ENCODE assay signal across 8 cellular contexts in the genomic region with DNA sequence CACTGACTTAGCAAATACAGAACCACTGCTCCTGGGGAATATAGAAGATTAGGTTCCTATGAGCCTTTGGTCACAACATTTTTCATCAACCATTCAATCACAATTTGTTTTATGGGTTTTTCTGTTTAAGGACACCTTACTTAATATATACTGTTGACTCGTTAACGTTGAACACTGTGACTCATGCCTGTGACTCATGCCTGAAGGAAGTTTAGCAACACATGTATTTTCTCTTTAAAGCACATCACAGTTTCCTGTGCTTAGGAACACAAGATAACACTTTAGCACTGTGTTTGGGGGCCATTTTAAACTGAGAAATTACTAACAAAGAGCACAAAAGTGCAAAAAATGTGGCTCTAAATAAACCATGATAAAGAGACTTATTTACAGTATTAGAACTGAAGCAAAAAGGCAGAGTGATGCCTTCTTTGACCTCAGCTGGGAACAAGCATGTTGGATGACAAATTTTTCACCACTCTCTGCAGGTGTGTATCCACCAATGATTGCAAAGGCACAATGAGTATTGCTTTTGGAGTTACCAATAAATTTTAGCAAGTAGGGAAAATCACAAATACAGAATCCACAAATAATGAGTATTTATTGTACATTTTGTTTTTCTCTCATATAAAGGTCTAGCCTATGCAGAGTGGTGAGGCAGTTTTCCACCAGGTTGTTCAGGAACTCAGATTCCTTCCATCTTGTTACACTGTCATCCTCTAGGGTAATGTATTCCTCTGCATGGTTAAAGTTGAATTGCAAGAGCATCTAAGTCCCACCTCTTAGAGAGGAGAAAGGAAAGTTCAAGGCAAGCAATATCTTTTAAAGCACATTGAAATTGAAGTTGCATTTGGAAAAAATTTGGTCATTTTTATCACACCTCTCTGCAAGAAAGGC. TPM values are rescaled to one million over a fixed set of nuclear protein-coding genes. Genes with fewer than 3 reads are reported as not detected.
A peak's percentile ranks its signal among the peaks of the same experiment; 100 is the strongest.
DNase-seq lines count a peak whose midpoint lies in the region; ATAC-seq, FAIRE-seq and TF ChIP-seq lines count a peak whose summit lies in the region.

No MANE protein-coding gene starts in this region.

- FAIRE-seq in H1 (lab: Jason Lieb, UNC): no peak

- H3K23ac ChIP-seq in H1 (ENCODE audit: insufficient read length): no peak overlapping the region

- H3K27me3 ChIP-seq in AG04450 (ENCODE audit: control insufficient read depth, insufficient read depth, low read length): no peaks in the 10 kb centered on the region
- H3K27me3 ChIP-seq in H1 (replicated peaks in 1 of 4; ENCODE audit: control insufficient read depth in 3 of 4, extremely low read depth in 1 of 4, insufficient read depth in 3 of 4, low read length in 3 of 4): no peaks in the 10 kb centered on the region

- H4K20me1 ChIP-seq in H1 (replicated peaks in 1 of 2; ENCODE audit: control insufficient read depth in 1 of 2, insufficient read depth in 2 of 2, low read length in 2 of 2): no peaks in the 10 kb centered on the region

- H3K79me2 ChIP-seq in H1 (ENCODE audit: control insufficient read depth in 1 of 2, insufficient read depth in 2 of 2, low read length in 2 of 2): peaks cover 4 to 9% of the 10 kb centered on the region in 2 experiments

- no peak overlapping the region for H4K8ac ChIP-seq in H1 (ENCODE audit: extremely low read depth, insufficient read depth, low read length)

- no peak overlapping the region for H2BK15ac ChIP-seq in H1 (ENCODE audit: low read length)

- H3K4me3 ChIP-seq in AG04450 (ENCODE audit: low read depth, low read length): no peak overlapping the region
- no peak overlapping the region for H3K4me3 ChIP-seq in H1 (ENCODE audit: extremely low read depth in 1 of 4, insufficient read depth in 2 of 4, low read depth in 3 of 4, low read length in 4 of 4)

- H4K5ac ChIP-seq in H1 (ENCODE audit: insufficient read length, low read depth, low read length): no peak overlapping the region

- peak; percentile 99 to 100 for ATAC-seq in activated CD4-positive, CD25-positive, alpha-beta regulatory T cell treated with anti-CD3 and anti-CD28 coated beads, Interleukin-2, amount 50 U/mL, for 24 hours
- ATAC-seq in GM19463 (IDR thresholded peaks at IDR 0.05; ENCODE audit: unreplicated experiment) (no peak), GM19467 (IDR thresholded peaks at IDR 0.05; ENCODE audit: unreplicated experiment) (no peak)

- no peak overlapping the region for H2BK5ac ChIP-seq in H1 (ENCODE audit: low read depth, low read length)

- no peak overlapping the region for H2AK5ac ChIP-seq in H1 (ENCODE audit: low read depth, low read length)

- DNase-seq in AG04450 (ENCODE audit: low read depth, low spot score) (peak; percentile 67), HT1080 (ENCODE audit: low read depth) (peak; percentile 92), H1 (ENCODE audit: low read depth in 1 of 2, low spot score in 2 of 2) (no peak), renal cortical epithelial cell (ENCODE audit: low read depth) (peak; percentile 98), COR-L47 (lab: John Stamatoyannopoulos, UW) (no peak)

- peaks cover 2 to 23% (median 9%) of the 10 kb centered on the region in 4 experiments; a peak in 5 of 8 replicates for H3K36me3 ChIP-seq in H1 (ENCODE audit: control insufficient read depth in 2 of 4, insufficient read depth in 4 of 4, low read length in 3 of 4)

- TF ChIP-seq CTCF in AG04450 (IDR thresholded peaks at IDR 0.05; ENCODE audit: low read depth, low read length): no peak
- TF ChIP-seq CTCF in H1 (IDR thresholded peaks at IDR 0.05; ENCODE audit: control extremely low read depth in 1 of 3, insufficient read depth in 1 of 3, low read depth in 1 of 3, low read length in 3 of 3): no peak

- no peak overlapping the region for H3K4me2 ChIP-seq in H1 (ENCODE audit: insufficient read depth in 1 of 2, low read depth in 2 of 2, low read length in 2 of 2)

- no peak overlapping the region for H3K9ac ChIP-seq in H1 (replicated peaks in 1 of 4; ENCODE audit: extremely low read depth in 1 of 4, low read depth in 3 of 4, low read length in 3 of 4)

- peaks cover under 1% of the 10 kb centered on the region; the same call in 1 of the 2 replicates for H3K79me1 ChIP-seq in H1 (ENCODE audit: low read depth, low read length)

- H3K27ac ChIP-seq in AG04450 (ENCODE audit: low read depth, low read length) (peak overlapping the region; percentile 72), H1 (ENCODE audit: low read depth, low read length) (no peak overlapping the region)

- no peak overlapping the region for H3K14ac ChIP-seq in H1 (ENCODE audit: insufficient read length)

- H2BK12ac ChIP-seq in H1 (ENCODE audit: low read depth, low read length): no peak overlapping the region

- no peak overlapping the region for H3K18ac ChIP-seq in H1 (ENCODE audit: extremely low read depth, low read length)

- H3K9me3 ChIP-seq in AG04450 (ENCODE audit: control insufficient read depth, insufficient read depth, low read length) (no peaks in the 10 kb centered on the region), H1 (ENCODE audit: insufficient read depth in 2 of 2, low read depth in 1 of 2, low read length in 1 of 2) (no peaks in the 10 kb centered on the region)

- no peak overlapping the region for H4K91ac ChIP-seq in H1 (replicated peaks; ENCODE audit: insufficient read length, low read length)

- POLR2A ChIA-PET in AG04450 (lab: Yijun Ruan, JAX): no interaction called here
- POLR2A ChIA-PET in H1 (lab: Charles Lee; ENCODE audit: partially characterized antibody): interaction anchor here (1.2 kb wide), 1 partner anchor 9 kb away, joined by 3 read pairs; no protein-coding TSS in a partner anchor

- no peak overlapping the region for H2AFZ ChIP-seq in H1 (ENCODE audit: low read length)

- peaks cover 0 to 6% (median 4%) of the 10 kb centered on the region in 4 experiments; a peak in 3 of 7 replicates for H3K4me1 ChIP-seq in H1 (replicated peaks in 1 of 4; ENCODE audit: control insufficient read depth in 3 of 4, insufficient read depth in 4 of 4, low read length in 3 of 4)

- H3K56ac ChIP-seq in H1 (replicated peaks; ENCODE audit: insufficient read length, low read depth, low read length): no peak overlapping the region

- CTCF ChIA-PET in AG04450 (lab: Charles Lee) (interaction anchor here (0.7 kb wide), 1 partner anchor 141 kb away, joined by 3 read pairs; no protein-coding TSS in a partner anchor), H1 (lab: Charles Lee; ENCODE audit: partially characterized antibody) (interaction anchor here (0.6 to 1.2 kb wide), 4 partner anchors 11 to 696 kb away, joined by 3 to 4 read pairs (median 4); no protein-coding TSS in a partner anchor)

- 86% methylated on average over 2 of the region's 2 CpGs; no CpG with 5 or more reads in 1 of the 2 experiments for WGBS in H1 (ENCODE audit: extremely low coverage in 1 of 2, insufficient coverage in 1 of 2, insufficient read length in 1 of 2, insufficient replicate concordance in 2 of 2, low coverage in 1 of 2, low lambda C conversion rate in 2 of 2, missing lambda C conversion rate in 1 of 2), 2 experiments

- no peak for TF ChIP-seq EP300 in H1 (IDR thresholded peaks at IDR 0.05; ENCODE audit: borderline replicate concordance in 1 of 2, low read depth in 2 of 2, low read length in 2 of 2)

- no peak overlapping the region for H2BK20ac ChIP-seq in H1 (ENCODE audit: low read length)

- no peak for TF ChIP-seq POLR2A in H1 (IDR thresholded peaks at IDR 0.05; ENCODE audit: control extremely low read depth in 1 of 2, low read depth in 2 of 2, low read length in 2 of 2)

- no peak overlapping the region for H2BK120ac ChIP-seq in H1 (replicated peaks; ENCODE audit: low read depth, low read length)

- no peak for TF ChIP-seq RAD21 in H1 (IDR thresholded peaks at IDR 0.05 in 1 of 2, conservative IDR thresholded peaks at IDR 0.05 in 1 of 2; ENCODE audit: low read depth in 2 of 2, low read length in 2 of 2)

- no peak overlapping the region for H3K4ac ChIP-seq in H1 (replicated peaks; ENCODE audit: insufficient read length, low read depth, low read length)

- no peaks in the 10 kb centered on the region; the same call in 1 of the 2 replicates for H3K23me2 ChIP-seq in H1 (ENCODE audit: low read depth, low read length)

TF ChIP-seq in H1, 55 proteins besides CTCF, POLR2A, EP300 and RAD21 (continues in another document):
- TF ChIP-seq JUND (IDR thresholded peaks at IDR 0.05; ENCODE audit: low read length) (0 out of 2 replicates have a peak, but pooled peaks have one; percentile 26), TAF7 (optimal IDR thresholded peaks at IDR 0.05; ENCODE audit: borderline replicate concordance, low read depth, low read length) (no peak)

RNA-seq across cellular contexts. Expression of a gene that starts 7.3 kb away (rescaled TPM):
- polyA plus RNA-seq in AG04450 (2011; rRNA removed) (0.17 and 0.22 TPM in 2 replicates), H1 (2011; rRNA removed) (54.6 and 55.8 TPM in 2 replicates)
- polyA minus RNA-seq in AG04450 (2011; rRNA and poly(A)+ RNA removed): 0.39 TPM in 1 of 2 replicates, not detected in the other
- 1.4 and 2.9 TPM in 2 replicates for total RNA-seq in HT1080 (2014; rRNA removed; shearing (Covaris generic))
- 2.2 and 2.5 TPM in 2 replicates for polyA plus RNA-seq in HT1080 (2015; cell fraction: cytosol; rRNA removed)
- polyA plus RNA-seq in HT1080 (2015; cell fraction: nucleus; rRNA removed): 2.3 and 2.7 TPM in 2 replicates
- 115 and 120 TPM in 2 replicates for total RNA-seq in H1 (2021; fragmentation: NEBNext Ultra II Directional; extraction: Animal tissue kit (Norgen Biotek cat#: 25700))
- 53.2 TPM for polyA plus RNA-seq in H1 (2011; cell fraction: cytosol; rRNA removed)
- polyA plus RNA-seq in H1 (2011; cell fraction: nucleus; rRNA removed): 32.4 TPM
- polyA plus RNA-seq in H1 (2012, experiment 1 of 2): 128 to 197 TPM (median 154 TPM) in 4 replicates
- 79.1 TPM for polyA plus RNA-seq in H1 (2012, experiment 2 of 2)
- polyA plus RNA-seq in H1 (2013, experiment 1 of 2): 168 TPM
- polyA plus RNA-seq in H1 (2013, experiment 2 of 2): 221 TPM
- 14.3 and 15.7 TPM in 2 replicates for polyA minus RNA-seq in H1 (2011; rRNA and poly(A)+ RNA removed)
- 34.3 TPM for polyA minus RNA-seq in H1 (2011; cell fraction: cytosol; rRNA and poly(A)+ RNA removed)
- 20.6 TPM for polyA minus RNA-seq in H1 (2011; cell fraction: nucleus; rRNA and poly(A)+ RNA removed)
- total RNA-seq in renal cortical epithelial cell: 0.15 and 0.17 TPM in 2 replicates

RNA-seq across cellular contexts. Expression of a gene that starts 21.5 kb away (rescaled TPM):
- polyA plus RNA-seq in AG04450 (2011; rRNA removed) (27.2 and 35.0 TPM in 2 replicates), H1 (2011; rRNA removed) (15.6 and 24.5 TPM in 2 replicates)
- polyA minus RNA-seq in AG04450 (2011; rRNA and poly(A)+ RNA removed): 26.1 and 51.6 TPM in 2 replicates
- 17.8 and 18.0 TPM in 2 replicates for total RNA-seq in HT1080 (2014; rRNA removed; shearing (Covaris generic))
- polyA plus RNA-seq in HT1080 (2015; cell fraction: cytosol; rRNA removed): 6.2 and 8.1 TPM in 2 replicates
- 136 and 150 TPM in 2 replicates for polyA plus RNA-seq in HT1080 (2015; cell fraction: nucleus; rRNA removed)
- total RNA-seq in H1 (2021; fragmentation: NEBNext Ultra II Directional; extraction: Animal tissue kit (Norgen Biotek cat#: 25700)): 39.1 TPM in 2 replicates
- 25.1 TPM for polyA plus RNA-seq in H1 (2011; cell fraction: cytosol; rRNA removed)
- 47.2 TPM for polyA plus RNA-seq in H1 (2011; cell fraction: nucleus; rRNA removed)
- 23.6 to 36.2 TPM (median 28.7 TPM) in 4 replicates for polyA plus RNA-seq in H1 (2012, experiment 1 of 2)
- polyA plus RNA-seq in H1 (2012, experiment 2 of 2): 1.3 TPM
- 29.6 TPM for polyA plus RNA-seq in H1 (2013, experiment 1 of 2)
- 25.3 TPM for polyA plus RNA-seq in H1 (2013, experiment 2 of 2)
- 57.3 and 92.2 TPM in 2 replicates for polyA minus RNA-seq in H1 (2011; rRNA and poly(A)+ RNA removed)
- polyA minus RNA-seq in H1 (2011; cell fraction: cytosol; rRNA and poly(A)+ RNA removed): 28.8 TPM
- 95.1 TPM for polyA minus RNA-seq in H1 (2011; cell fraction: nucleus; rRNA and poly(A)+ RNA removed)
- total RNA-seq in renal cortical epithelial cell: 30.6 and 45.7 TPM in 2 replicates

Comparison
In these comparisons a context has a peak if more than half of its experiments do, and no peak if none do; other contexts are left out.
1. DNase-seq: peak in AG04450 (single experiment), HT1080 (single experiment) and renal cortical epithelial cell (single experiment); none in H1 (0 of 2) and COR-L47 (single experiment).
2. ATAC-seq: peak in activated CD4-positive, CD25-positive, alpha-beta regulatory T cell treated with anti-CD3 and anti-CD28 coated beads, Interleukin-2, amount 50 U/mL, for 24 hours (2 of 2); none in GM19463 (single experiment) and GM19467 (single experiment).
3. RNA of a gene that starts 7.3 kb away (total RNA-seq): 115 to 120 TPM in H1; 1.4 to 2.9 TPM in HT1080 and 0.15 to 0.17 TPM in renal cortical epithelial cell; every median in the first group is over 10 times any median in the second.